Comparison of ENCODE assay signal across 14 cellular contexts in genomic region chr12:89325495-89325894, GRCh38.
"Had no signal": no experiment of that assay in that cellular context is flagged by ENCODE, and none has a peak within 500 bp of the region (broad histone marks: within the 10 kb centered on the region; RNA-seq: fewer than 3 reads in every experiment).

No MANE protein-coding gene starts in this region.

- DNase-seq: activated CD4-positive, alpha-beta T cell treated with anti-CD3 and anti-CD28 coated beads, Interleukin-2, amount 50 U/mL, for 1 hour; activated naive CD4-positive, alpha-beta T cell; activated naive CD8-positive, alpha-beta T cell treated with anti-CD3 and anti-CD28 coated beads, Interleukin-2, amount 10 ng/mL, durations not matched to agents 7 days and 5 days; anterior cingulate cortex; brain microvascular endothelial cell; effector memory CD8-positive, alpha-beta T cell; gastrocnemius medialis; left colon; naive thymus-derived CD8-positive, alpha-beta T cell; sigmoid colon; stimulated activated CD4-positive, alpha-beta T cell treated with anti-CD3 and anti-CD28 coated beads, Interleukin-1b, Interleukin-23, amount 100 ng/mL, for 48 hours; SW 1271 had no signal

- H3K4me3 Mint-ChIP-seq: activated naive CD8-positive, alpha-beta T cell treated with anti-CD3 and anti-CD28 coated beads, Interleukin-2, amount 10 ng/mL, durations not matched to agents 7 days and 5 days; dendritic cell treated with granulocyte-macrophage colony-stimulating factor and Interleukin-4, amounts not matched to agents 40 ng/mL and 50 ng/mL, for 4 days; effector memory CD8-positive, alpha-beta T cell; naive thymus-derived CD8-positive, alpha-beta T cell had no signal

- H3K4me3 ChIP-seq: gastrocnemius medialis, sigmoid colon, vagina had no signal

- H3K4me1 ChIP-seq: sigmoid colon, vagina had no signal

- H3K27ac ChIP-seq: brain microvascular endothelial cell, vagina had no signal

- H3K27me3 ChIP-seq: brain microvascular endothelial cell, gastrocnemius medialis, sigmoid colon, vagina had no signal

- ATAC-seq: effector memory CD8-positive, alpha-beta T cell; gastrocnemius medialis; naive thymus-derived CD8-positive, alpha-beta T cell had no signal

- H3K9me3 ChIP-seq: gastrocnemius medialis, sigmoid colon, vagina had no signal

- H3K36me3 ChIP-seq: brain microvascular endothelial cell, gastrocnemius medialis, sigmoid colon, vagina had no signal
